Comparison of ENCODE assay signal across 14 cellular contexts in genomic region chr20:49569403-49570115, GRCh38. TPM values are rescaled to one million over a fixed set of nuclear protein-coding genes. Genes with fewer than 3 reads are reported as not detected.
A peak's percentile ranks its signal among the peaks of the same experiment; 100 is the strongest.
DNase-seq lines count a peak whose midpoint lies in the region; ATAC-seq and TF ChIP-seq lines count a peak whose summit lies in the region.
"Had no signal": no experiment of that assay in that cellular context is flagged by ENCODE, and none has a peak within 500 bp of the region (broad histone marks: within the 10 kb centered on the region; RNA-seq: fewer than 3 reads in every experiment).

No MANE protein-coding gene starts in this region.

- H3K4me3 ChIP-seq in iPS-20b (ENCODE audit: low read length) (peak overlapping the region; percentile 64; the same call in 1 of the 2 replicates), testis (no peak overlapping the region)
- H3K4me3 ChIP-seq: lung, psoas muscle had no signal

- TF ChIP-seq CTCF in brain (conservative IDR thresholded peaks at IDR 0.05), result no peak
- TF ChIP-seq CTCF in testis (IDR thresholded peaks at IDR 0.05), result no peak

- DNase-seq in activated CD4-positive, alpha-beta T cell treated with anti-CD3 and anti-CD28 coated beads, Interleukin-2, amount 10 ng/mL, durations not matched to agents 24 days and 14 days, result no peak
- DNase-seq in activated CD4-positive, alpha-beta T cell treated with anti-CD3 and anti-CD28 coated beads for 1 hour, result no peak
- DNase-seq in testis (no peak), posterior vena cava (ENCODE audit: low spot score) (no peak), AML-193 (lab: John Stamatoyannopoulos, UW) (no peak)
- DNase-seq: activated gamma-delta T cell, cortex of kidney, DMS53, NCI-H345, psoas muscle had no signal

- no peaks in the 10 kb centered on the region for H3K9me3 Mint-ChIP-seq in activated CD4-positive, alpha-beta T cell treated with anti-CD3 and anti-CD28 coated beads, Interleukin-2, amount 10 ng/mL, durations not matched to agents 24 days and 14 days
- no peaks in the 10 kb centered on the region for H3K9me3 Mint-ChIP-seq in brain

- peak overlapping the region; percentile 59 for H3K27ac Mint-ChIP-seq in activated CD4-positive, alpha-beta T cell treated with anti-CD3 and anti-CD28 coated beads, Interleukin-2, amount 10 ng/mL, durations not matched to agents 24 days and 14 days
- H3K27ac Mint-ChIP-seq in brain, result peak overlapping the region in 3 of 5 experiments; percentile 39 to 91 (median 84)

- H3K27me3 Mint-ChIP-seq in activated CD4-positive, alpha-beta T cell treated with anti-CD3 and anti-CD28 coated beads, Interleukin-2, amount 10 ng/mL, durations not matched to agents 24 days and 14 days, result peaks cover 29% of the 10 kb centered on the region
- H3K27me3 Mint-ChIP-seq in brain, result peaks cover 8% of the 10 kb centered on the region

- intact Hi-C loops in activated CD4-positive, alpha-beta T cell treated with anti-CD3 and anti-CD28 coated beads, Interleukin-2, amount 10 ng/mL, durations not matched to agents 24 days and 14 days (cut with micrococcal nuclease), result no loop called here
- intact Hi-C loops in testis (cut with DNase I; ENCODE audit: low total_unique reads), result no loop called here
- intact Hi-C loops in posterior vena cava (cut with DNase I), result loop anchor here in 1 of 2 donors (2.0 kb wide), 1 partner anchor 67 kb away; no protein-coding TSS in a partner anchor

- H3K27me3 ChIP-seq in iPS-20b (ENCODE audit: insufficient read depth, low read length), result no peaks in the 10 kb centered on the region; the same call in 1 of the 2 replicates
- no peaks in the 10 kb centered on the region for H3K27me3 ChIP-seq in testis

- peak overlapping the region; percentile 16 for H3K4me3 Mint-ChIP-seq in activated CD4-positive, alpha-beta T cell treated with anti-CD3 and anti-CD28 coated beads, Interleukin-2, amount 10 ng/mL, durations not matched to agents 24 days and 14 days
- H3K4me3 Mint-ChIP-seq in brain, result peak overlapping the region; percentile 31 to 84 (median 71)

- H3K4me1 Mint-ChIP-seq in activated CD4-positive, alpha-beta T cell treated with anti-CD3 and anti-CD28 coated beads, Interleukin-2, amount 10 ng/mL, durations not matched to agents 24 days and 14 days, result peaks cover 41% of the 10 kb centered on the region
- H3K4me1 Mint-ChIP-seq in brain, result peaks cover 42% of the 10 kb centered on the region

- H3K36me3 ChIP-seq in iPS-20b (ENCODE audit: insufficient read depth, low read depth, low read length) (no peaks in the 10 kb centered on the region), testis (ENCODE audit: low read depth, missing control alignments) (no peaks in the 10 kb centered on the region)

- H3K9me3 ChIP-seq in iPS-20b (ENCODE audit: insufficient read depth, low read depth, low read length) (no peaks in the 10 kb centered on the region), testis (no peaks in the 10 kb centered on the region)
- H3K9me3 ChIP-seq: psoas muscle had no signal

- WGBS in testis, 2 donors, result 58 to 60% methylated on average over 10 of the region's 10 CpGs

- no peak for TF ChIP-seq POLR2A in testis (IDR thresholded peaks at IDR 0.05)

- peak overlapping the region; percentile 86 for H3K27ac ChIP-seq in iPS-20b (ENCODE audit: low read length)
- H3K27ac ChIP-seq in testis, result peak overlapping the region; percentile 50 to 91
- H3K27ac ChIP-seq: psoas muscle had no signal

- no peak for ATAC-seq in GM18498 (IDR thresholded peaks at IDR 0.05; ENCODE audit: unreplicated experiment)

- peaks cover 7% of the 10 kb centered on the region for H3K36me3 Mint-ChIP-seq in activated CD4-positive, alpha-beta T cell treated with anti-CD3 and anti-CD28 coated beads, Interleukin-2, amount 10 ng/mL, durations not matched to agents 24 days and 14 days (ENCODE audit: low read depth)
- H3K36me3 Mint-ChIP-seq in brain, result no peaks in the 10 kb centered on the region

- peak overlapping the region; percentile 73; the same call in 1 of the 2 replicates for H3K9ac ChIP-seq in iPS-20b (ENCODE audit: low read depth, low read length)

- H3K4me1 ChIP-seq in iPS-20b (ENCODE audit: insufficient read depth, low read length) (peaks cover 28% of the 10 kb centered on the region; the same call in 1 of the 2 replicates), testis (peaks cover 18% of the 10 kb centered on the region)
- H3K4me1 ChIP-seq: psoas muscle had no signal

RNA-seq across cellular contexts. Expression of gene PTGIS, which starts 1.6 kb away (rescaled TPM):
- 51.7 and 57.6 TPM in 2 replicates for total RNA-seq in activated CD4-positive, alpha-beta T cell treated with anti-CD3 and anti-CD28 coated beads, Interleukin-2, amount 10 ng/mL, durations not matched to agents 24 days and 14 days
- polyA plus RNA-seq in brain (ENCODE audit: insufficient read depth, low read depth, low replicate concordance), result 0.63 TPM
- total RNA-seq in testis, result 10 to 100 TPM; 12.2 to 13.0 TPM
- polyA plus RNA-seq in testis (ENCODE audit: insufficient read depth, low read depth, low replicate concordance), result 30.3 TPM
- 100 to 1,000 TPM; 359 to 447 TPM for total RNA-seq in posterior vena cava
